In genomic region chr15:82058517-82059204, GRCh38 we compare ENCODE assay signal across 16 cellular contexts.
"Had no signal": no experiment of that assay in that cellular context is flagged by ENCODE, and none has a peak within 500 bp of the region (broad histone marks: within the 10 kb centered on the region; RNA-seq: fewer than 3 reads in every experiment).

No MANE protein-coding gene starts in this region.

- DNase-seq: activated CD4-positive, alpha-beta T cell treated with anti-CD3 and anti-CD28 coated beads for 48 hours; activated CD8-positive, alpha-beta T cell treated with anti-CD3 and anti-CD28 coated beads for 36 hours; activated effector memory CD4-positive, alpha-beta T cell treated with anti-CD3 and anti-CD28 coated beads, Interleukin-2, amount 50 U/mL, for 16 hours; activated T-cell treated with anti-CD3 and anti-CD28 coated beads, Interleukin-2, amount 50 U/mL, for 48 hours; amniotic stem cell; caudate nucleus; immature natural killer cell; left cardiac atrium; lower lobe of right lung; psoas muscle; sigmoid colon; spleen; T-helper 2 cell had no signal

- H3K36me3 Mint-ChIP-seq: activated naive CD8-positive, alpha-beta T cell; mesothelial cell of epicardium had no signal

- H3K4me1 ChIP-seq: lower lobe of right lung, psoas muscle, sigmoid colon, vagina had no signal

- H3K27ac Mint-ChIP-seq: activated CD8-positive, alpha-beta T cell treated with anti-CD3 and anti-CD28 coated beads for 36 hours; activated naive CD8-positive, alpha-beta T cell; immature natural killer cell; mesothelial cell of epicardium had no signal

- H3K4me1 Mint-ChIP-seq: immature natural killer cell had no signal

- H3K9me3 Mint-ChIP-seq: activated CD8-positive, alpha-beta T cell treated with anti-CD3 and anti-CD28 coated beads for 36 hours; mesothelial cell of epicardium had no signal

- H3K27ac ChIP-seq: lower lobe of right lung, psoas muscle, sigmoid colon, spleen, vagina had no signal

- H3K4me3 ChIP-seq: lower lobe of right lung, psoas muscle, sigmoid colon, spleen, vagina had no signal

- H3K9me3 ChIP-seq: lower lobe of right lung, psoas muscle, sigmoid colon, spleen, vagina had no signal

- H3K36me3 ChIP-seq: lower lobe of right lung, sigmoid colon, spleen, vagina had no signal

- H3K4me3 Mint-ChIP-seq: activated CD8-positive, alpha-beta T cell treated with anti-CD3 and anti-CD28 coated beads for 36 hours; activated naive CD8-positive, alpha-beta T cell; immature natural killer cell; mesothelial cell of epicardium had no signal

- ATAC-seq: activated CD8-positive, alpha-beta T cell treated with anti-CD3 and anti-CD28 coated beads for 36 hours; left cardiac atrium; lower lobe of right lung; psoas muscle had no signal
